In genomic region chr14:24411468-24412454, GRCh38 we compare ENCODE assay signal across 8 cellular contexts. TPM values are rescaled to one million over a fixed set of nuclear protein-coding genes. Genes with fewer than 3 reads are reported as not detected.
DNase-seq lines count a peak whose midpoint lies in the region; ATAC-seq and TF ChIP-seq lines count a peak whose summit lies in the region.

No MANE protein-coding gene starts in this region.

- H3K27ac ChIP-seq in neuronal stem cell (replicated peaks; ENCODE audit: low read length): no peak overlapping the region

- no peak overlapping the region for H3K9ac ChIP-seq in neuronal stem cell (ENCODE audit: low read depth, low read length, poor library complexity)

- DNase-seq in AG09309 (ENCODE audit: low read depth) (peak; percentile 11), ELF-1 (ENCODE audit: low read depth, low spot score) (peak; percentile 66), HK-2 (ENCODE audit: unreplicated experiment) (peak; percentile 24), SK-MEL-5 (ENCODE audit: low read depth, low spot score) (peak; percentile 71), epithelial cell of proximal tubule (ENCODE audit: low read depth) (no peak), neuronal stem cell (ENCODE audit: low spot score) (peak; percentile 23)

- peaks cover 0 to 23% of the 10 kb centered on the region in 2 donors for H3K36me3 ChIP-seq in neuronal stem cell (replicated peaks in 1 of 2; ENCODE audit: control insufficient read depth in 2 of 2, insufficient read depth in 2 of 2, low read length in 2 of 2)

- H3K4ac ChIP-seq in neuronal stem cell (ENCODE audit: low read length): no peak overlapping the region

- no peaks in the 10 kb centered on the region for H3K9me3 ChIP-seq in neuronal stem cell (replicated peaks in 1 of 2; ENCODE audit: control insufficient read depth in 2 of 2, insufficient read depth in 1 of 2, low read depth in 1 of 2, low read length in 2 of 2)

- H3K18ac ChIP-seq in neuronal stem cell (ENCODE audit: low read length): no peak overlapping the region

- TF ChIP-seq CTCF in AG09309 (IDR thresholded peaks at IDR 0.05; ENCODE audit: control insufficient read depth, insufficient read depth, low read depth, low read length, missing control alignments): peak; percentile 77
- peak; percentile 79 for TF ChIP-seq CTCF in epithelial cell of proximal tubule (conservative IDR thresholded peaks at IDR 0.05; ENCODE audit: low read depth, low read length)

- no peaks in the 10 kb centered on the region for H3K4me1 ChIP-seq in neuronal stem cell (ENCODE audit: control insufficient read depth in 2 of 2, insufficient read depth in 1 of 2, low read depth in 1 of 2, low read length in 2 of 2)

- peak overlapping the region; percentile 16 for H2BK12ac ChIP-seq in neuronal stem cell (ENCODE audit: low read length)

- no peak overlapping the region for H3K4me3 ChIP-seq in AG09309 (ENCODE audit: control insufficient read depth, low read depth, low read length)
- H3K4me3 ChIP-seq in epithelial cell of proximal tubule (ENCODE audit: low read depth, low read length): no peak overlapping the region
- no peak overlapping the region for H3K4me3 ChIP-seq in neuronal stem cell (ENCODE audit: low read length in 2 of 2)

- H2AK5ac ChIP-seq in neuronal stem cell (ENCODE audit: low read depth, low read length): no peak overlapping the region

- H3K4me2 ChIP-seq in neuronal stem cell (ENCODE audit: insufficient read depth, low read length, poor library complexity, severe bottlenecking): no peak overlapping the region

- H2AFZ ChIP-seq in neuronal stem cell (ENCODE audit: low read length): no peak overlapping the region

- ATAC-seq in HG02571 (IDR thresholded peaks at IDR 0.05; ENCODE audit: unreplicated experiment) (no peak), HG03457 (IDR thresholded peaks at IDR 0.05; ENCODE audit: unreplicated experiment) (no peak)

- in situ Hi-C loops in SK-MEL-5 (cut with HindIII; ENCODE audit: low pct_unique_long_range_greater_than_20kb, low sequenced_read_pairs): no loop called here

- no peak overlapping the region for H2BK120ac ChIP-seq in neuronal stem cell (ENCODE audit: low read depth, low read length)

- H3K27me3 ChIP-seq in neuronal stem cell (ENCODE audit: control insufficient read depth in 3 of 3, insufficient read depth in 3 of 3, low read depth in 1 of 3, low read length in 3 of 3): peaks cover 0 to 32% (median 0%) of the 10 kb centered on the region in 3 experiments

- no peak overlapping the region for H2BK5ac ChIP-seq in neuronal stem cell (ENCODE audit: low read length)

- no peak overlapping the region for H3K14ac ChIP-seq in neuronal stem cell (ENCODE audit: low read length)

- no CpG with 5 or more reads among the region's 15 CpGs for whole genome bisulfite sequencing in neuronal stem cell (ENCODE audit: extremely low coverage in 2 of 2, insufficient read length in 2 of 2, insufficient replicate concordance in 1 of 2), 2 donors

- H3K23ac ChIP-seq in neuronal stem cell (ENCODE audit: low read depth, low read length, poor library complexity): no peak overlapping the region

- no peak overlapping the region for H2BK15ac ChIP-seq in neuronal stem cell (ENCODE audit: low read length)

- H4K91ac ChIP-seq in neuronal stem cell (ENCODE audit: low read depth, low read length, poor library complexity): no peak overlapping the region

- no peak overlapping the region for H4K8ac ChIP-seq in neuronal stem cell (ENCODE audit: low read depth, low read length)

- H3K79me1 ChIP-seq in neuronal stem cell (ENCODE audit: low read depth, low read length): peaks cover 1% of the 10 kb centered on the region

RNA-seq across cellular contexts. Expression of gene NYNRIN, which starts 13.0 kb away (rescaled TPM):
- total RNA-seq in SK-MEL-5 (2014; rRNA removed; shearing (Covaris generic)): 0.05 TPM in 1 of 2 replicates, not detected in the other
- not detected in 2 replicates for polyA plus RNA-seq in SK-MEL-5 (2015; cell fraction: cytosol; rRNA removed)
- polyA plus RNA-seq in SK-MEL-5 (2015; cell fraction: nucleus; rRNA removed): not detected in 2 replicates
- 3.4 and 6.2 TPM in 2 replicates for total RNA-seq in epithelial cell of proximal tubule
- polyA plus RNA-seq in neuronal stem cell (2013, experiment 1 of 2): 16.1 TPM
- polyA plus RNA-seq in neuronal stem cell (2013, experiment 2 of 2): 16.0 TPM

RNA-seq across cellular contexts. Expression of gene CBLN3, which starts 17.7 kb away (rescaled TPM):
- 0.11 and 0.24 TPM in 2 replicates for total RNA-seq in SK-MEL-5 (2014; rRNA removed; shearing (Covaris generic))
- polyA plus RNA-seq in SK-MEL-5 (2015; cell fraction: cytosol; rRNA removed): 0.15 and 0.38 TPM in 2 replicates
- 0.20 and 1.1 TPM in 2 replicates for polyA plus RNA-seq in SK-MEL-5 (2015; cell fraction: nucleus; rRNA removed)
- total RNA-seq in epithelial cell of proximal tubule: 0.43 and 1.3 TPM in 2 replicates
- polyA plus RNA-seq in neuronal stem cell (2013, experiment 1 of 2): 0.59 TPM
- polyA plus RNA-seq in neuronal stem cell (2013, experiment 2 of 2): 0.32 TPM

RNA-seq across cellular contexts. Expression of gene KHNYN, which starts 18.0 kb away (rescaled TPM):
- total RNA-seq in SK-MEL-5 (2014; rRNA removed; shearing (Covaris generic)): 30.9 and 37.5 TPM in 2 replicates
- 22.2 and 34.6 TPM in 2 replicates for polyA plus RNA-seq in SK-MEL-5 (2015; cell fraction: cytosol; rRNA removed)
- 57.3 and 73.1 TPM in 2 replicates for polyA plus RNA-seq in SK-MEL-5 (2015; cell fraction: nucleus; rRNA removed)
- 38.3 and 41.6 TPM in 2 replicates for total RNA-seq in epithelial cell of proximal tubule
- 18.3 TPM for polyA plus RNA-seq in neuronal stem cell (2013, experiment 1 of 2)
- polyA plus RNA-seq in neuronal stem cell (2013, experiment 2 of 2): 18.2 TPM

RNA-seq across cellular contexts. Expression of gene SDR39U1, which starts 30.8 kb away (rescaled TPM):
- 6.2 and 12.5 TPM in 2 replicates for total RNA-seq in SK-MEL-5 (2014; rRNA removed; shearing (Covaris generic))
- 36.7 and 39.5 TPM in 2 replicates for polyA plus RNA-seq in SK-MEL-5 (2015; cell fraction: cytosol; rRNA removed)
- polyA plus RNA-seq in SK-MEL-5 (2015; cell fraction: nucleus; rRNA removed): 360 and 494 TPM in 2 replicates
- 27.4 and 36.9 TPM in 2 replicates for total RNA-seq in epithelial cell of proximal tubule
- polyA plus RNA-seq in neuronal stem cell (2013, experiment 1 of 2): 56.9 TPM
- polyA plus RNA-seq in neuronal stem cell (2013, experiment 2 of 2): 53.2 TPM

RNA-seq across cellular contexts. Expression of gene NFATC4, which starts 43.8 kb away (rescaled TPM):
- 0.05 and 0.53 TPM in 2 replicates for total RNA-seq in SK-MEL-5 (2014; rRNA removed; shearing (Covaris generic))
- 0.10 TPM in 1 of 2 replicates, not detected in the other for polyA plus RNA-seq in SK-MEL-5 (2015; cell fraction: cytosol; rRNA removed)
- polyA plus RNA-seq in SK-MEL-5 (2015; cell fraction: nucleus; rRNA removed): 1.5 and 4.5 TPM in 2 replicates
- 4.5 and 30.2 TPM in 2 replicates for total RNA-seq in epithelial cell of proximal tubule
- polyA plus RNA-seq in neuronal stem cell (2013, experiment 1 of 2): 50.5 TPM
- 49.8 TPM for polyA plus RNA-seq in neuronal stem cell (2013, experiment 2 of 2)
